33 cellular contexts compared by ENCODE assay signal in the genomic region with DNA sequence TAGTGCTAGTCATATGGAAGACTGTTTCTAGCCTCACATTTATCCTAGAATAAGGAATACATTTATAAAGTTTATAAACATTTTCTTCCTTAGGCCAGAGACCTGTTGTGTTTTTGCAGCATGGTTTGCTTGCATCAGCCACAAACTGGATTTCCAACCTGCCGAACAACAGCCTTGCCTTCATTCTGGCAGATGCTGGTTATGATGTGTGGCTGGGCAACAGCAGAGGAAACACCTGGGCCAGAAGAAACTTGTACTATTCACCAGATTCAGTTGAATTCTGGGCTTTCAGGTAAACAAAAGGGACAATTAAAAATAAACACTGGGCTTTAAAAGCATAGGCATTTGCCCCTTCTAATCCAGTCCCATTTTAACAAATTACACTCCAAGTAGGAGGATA. TPM values are rescaled to one million over a fixed set of nuclear protein-coding genes. Genes with fewer than 3 reads are reported as not detected.
"Had no signal": no experiment of that assay in that cellular context is flagged by ENCODE, and none has a peak within 500 bp of the region (broad histone marks: within the 10 kb centered on the region; RNA-seq: fewer than 3 reads in every experiment).

No MANE protein-coding gene starts in this region.

- H3K4me2 ChIP-seq: hepatocyte, neural progenitor cell had no signal

- H3K9ac ChIP-seq: neural progenitor cell had no signal

- H3K36me3 ChIP-seq: esophagus muscularis mucosa, gastroesophageal sphincter, heart left ventricle, left lung, neural progenitor cell, prostate gland, spleen, suprapubic skin, transverse colon, upper lobe of right lung, uterus had no signal

- DNase-seq: cortex of kidney; dorsolateral prefrontal cortex; effector CD8-positive, alpha-beta T cell; endodermal cell; foreskin keratinocyte; heart left ventricle; kidney; left cardiac atrium; left lung; mesenchymal stem cell; mucosa of descending colon; naive B cell; right cardiac atrium; spleen; stimulated activated CD4-positive, alpha-beta T cell treated with anti-CD3 and anti-CD28 coated beads, Interleukin-2, amount 100 ng/mL, for 48 hours; stimulated activated naive B cell treated with anti-CD40 and anti-IgM and Interleukin-4, amounts not matched to agents 10 μg/mL and 1 μg/mL and 100 μg/mL, for 72 hours; transverse colon; upper lobe of right lung; uterus had no signal

- FAIRE-seq: kidney had no signal

- H3K79me2 ChIP-seq: hepatocyte had no signal

- H3K9me3 ChIP-seq: esophagus muscularis mucosa, gastroesophageal sphincter, heart left ventricle, left lung, mucosa of descending colon, prostate gland, suprapubic skin, transverse colon, upper lobe of right lung, uterus had no signal

- H3K27ac ChIP-seq: dorsolateral prefrontal cortex, esophagus muscularis mucosa, foreskin keratinocyte, gastroesophageal sphincter, heart left ventricle, hepatocyte, left lung, neural progenitor cell, prostate gland, skin epidermis, spleen, suprapubic skin, transverse colon, upper lobe of right lung, uterus had no signal

- ATAC-seq: foreskin keratinocyte; gastroesophageal sphincter; heart left ventricle; left cardiac atrium; left lung; mucosa of descending colon; natural killer cell treated with Interleukin-12 subunit alpha and Interleukin-12 subunit beta and Interleukin-15 and Interleukin-18, amount 100 ng/mL, for 72 hours; right cardiac atrium; stimulated activated naive B cell treated with anti-CD40 and anti-IgM and Interleukin-4, amounts not matched to agents 10 μg/mL and 1 μg/mL and 100 μg/mL, for 72 hours; upper lobe of right lung had no signal

- H3K4me1 ChIP-seq: esophagus muscularis mucosa, foreskin keratinocyte, gastroesophageal sphincter, heart left ventricle, left lung, neural progenitor cell, prostate gland, spleen, suprapubic skin, transverse colon, upper lobe of right lung, uterus had no signal

- H2AFZ ChIP-seq: hepatocyte, neural progenitor cell had no signal

- H3K27me3 ChIP-seq: dorsolateral prefrontal cortex, esophagus muscularis mucosa, foreskin keratinocyte, gastroesophageal sphincter, heart left ventricle, hepatocyte, left lung, neural progenitor cell, spleen, transverse colon, upper lobe of right lung, uterus had no signal

- H3K4me3 ChIP-seq: dorsolateral prefrontal cortex, esophagus muscularis mucosa, gastroesophageal sphincter, heart left ventricle, hepatocyte, left lung, mucosa of descending colon, neural progenitor cell, prostate gland, skin epidermis, spleen, suprapubic skin, transverse colon, upper lobe of right lung, uterus had no signal

RNA-seq across cellular contexts. Expression of a gene that starts 4.2 kb away (rescaled TPM):
- total RNA-seq: endodermal cell; epithelial cell of proximal tubule; esophagus muscularis mucosa; fibroblast of lung; foreskin keratinocyte; gastroesophageal sphincter; heart left ventricle; kidney; left cardiac atrium; left lung; lower leg skin; lung microvascular endothelial cell; mesothelial cell of epicardium; mucosa of descending colon; natural killer cell treated with Interleukin-12 subunit alpha and Interleukin-12 subunit beta and Interleukin-15 and Interleukin-18, amount 100 ng/mL, for 72 hours; osteocyte; prostate gland; right cardiac atrium; spleen; suprapubic skin; transverse colon; upper lobe of right lung had no signal
- polyA plus RNA-seq: foreskin keratinocyte, hepatocyte had no signal

RNA-seq across cellular contexts. Expression of a gene that starts 37.6 kb away (rescaled TPM):
- total RNA-seq: dorsolateral prefrontal cortex; endodermal cell; epithelial cell of proximal tubule; esophagus muscularis mucosa; fibroblast of lung; foreskin keratinocyte; gastroesophageal sphincter; heart left ventricle; hepatocyte; kidney; left cardiac atrium; left lung; lung microvascular endothelial cell; mesothelial cell of epicardium; mucosa of descending colon; natural killer cell treated with Interleukin-12 subunit alpha and Interleukin-12 subunit beta and Interleukin-15 and Interleukin-18, amount 100 ng/mL, for 72 hours; osteocyte; prostate gland; right cardiac atrium; spleen; transverse colon; upper lobe of right lung; uterus had no signal
- polyA plus RNA-seq: fibroblast of lung, foreskin keratinocyte, heart left ventricle, hepatocyte, right cardiac atrium, spleen had no signal
